ENCODE assay signal across 13 cellular contexts in the genomic region with DNA sequence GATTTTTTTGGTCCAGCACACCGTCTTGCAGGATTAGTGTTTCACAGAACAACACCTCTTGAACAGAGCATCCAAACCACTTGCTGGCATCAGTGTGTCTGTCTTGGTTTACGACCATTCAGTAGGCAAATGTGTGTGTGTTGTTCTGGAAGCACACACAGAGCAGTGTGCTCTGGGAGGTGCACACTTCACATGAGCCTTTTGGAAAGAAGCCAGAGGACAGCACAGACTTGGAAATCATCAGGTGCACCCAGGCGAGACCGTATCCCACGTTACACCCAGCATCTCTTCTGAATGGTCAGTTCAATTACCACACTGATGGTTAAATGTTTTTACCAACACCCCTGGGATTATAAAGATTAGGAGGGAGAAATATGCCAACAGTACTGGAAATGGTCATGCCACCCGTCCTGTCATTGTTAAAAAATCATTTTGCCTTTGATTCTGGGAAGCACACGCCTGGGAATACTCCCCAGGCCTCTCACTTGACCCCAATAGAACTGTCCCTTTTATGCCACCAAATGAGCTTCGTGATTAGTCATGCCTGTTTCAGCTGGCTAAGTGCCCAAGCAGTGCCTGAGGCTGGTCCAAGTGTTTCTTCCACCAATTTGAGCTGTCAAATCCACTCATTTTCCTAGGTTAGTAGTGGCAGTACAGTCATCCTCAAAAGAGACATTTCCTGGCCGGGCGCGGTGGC.
DNase-seq lines count a peak whose midpoint lies in the region; ATAC-seq and TF ChIP-seq lines count a peak whose summit lies in the region.
"Had no signal": no experiment of that assay in that cellular context is flagged by ENCODE, and none has a peak within 500 bp of the region (broad histone marks: within the 10 kb centered on the region; RNA-seq: fewer than 3 reads in every experiment).

No MANE protein-coding gene starts in this region.

- H3K27me3 ChIP-seq in adrenal gland (no peaks in the 10 kb centered on the region), prostate gland (replicated peaks; ENCODE audit: insufficient read depth) (no peaks in the 10 kb centered on the region), MM.1S (replicated peaks; ENCODE audit: insufficient read depth, low read length) (no peaks in the 10 kb centered on the region)
- H3K27me3 ChIP-seq: right atrium auricular region had no signal

- POLR2A ChIA-PET in T-cell (lab: Charles Lee): no interaction called here

- 47 to 62% (median 57%) methylated on average over 8 to 11 of the region's 11 CpGs for WGBS in adrenal gland, 4 donors
- 35% methylated on average over 8 of the region's 11 CpGs for WGBS in prostate gland

- intact Hi-C loops in adrenal gland (cut with DNase I): no loop called here
- intact Hi-C loops in prostate gland (cut with DNase I): no loop called here

- no peaks in the 10 kb centered on the region for H3K9me2 ChIP-seq in MM.1S (replicated peaks; ENCODE audit: insufficient read depth, low read length)

- no peak overlapping the region for H2AFZ ChIP-seq in MM.1S (ENCODE audit: low read length)

- H4K20me1 ChIP-seq in MM.1S (ENCODE audit: insufficient read depth, low read length): no peaks in the 10 kb centered on the region

- TF ChIP-seq POLR2A in adrenal gland (IDR thresholded peaks at IDR 0.05): no peak
- TF ChIP-seq POLR2A in prostate gland (IDR thresholded peaks at IDR 0.05): no peak

- no peaks in the 10 kb centered on the region for H3K4me1 ChIP-seq in adrenal gland (replicated peaks in 1 of 2)
- peaks cover 3% of the 10 kb centered on the region for H3K4me1 ChIP-seq in prostate gland (replicated peaks)
- no peaks in the 10 kb centered on the region for H3K4me1 ChIP-seq in MM.1S (ENCODE audit: low read length)

- no peaks in the 10 kb centered on the region for H3K9me3 Mint-ChIP-seq in T-cell
- H3K9me3 Mint-ChIP-seq: activated T-helper 2 cell treated with anti-CD3 and anti-CD28 coated beads, Interferon-gamma antibody, Interleukin-2, Interleukin-4, amounts not matched to agents 10 μg/mL and 5 μg/mL and 100 μg/mL, durations not matched to agents 14 hours and 24 hours and 36 hours; memory B cell had no signal

- H3K4me3 Mint-ChIP-seq in T-cell: no peak overlapping the region
- H3K4me3 Mint-ChIP-seq: memory B cell had no signal

- no peaks in the 10 kb centered on the region for H3K4me1 Mint-ChIP-seq in T-cell
- H3K4me1 Mint-ChIP-seq: memory B cell had no signal

- no peak overlapping the region for H3K4me2 ChIP-seq in MM.1S (ENCODE audit: low read depth, low read length)

- no peaks in the 10 kb centered on the region for H3K79me2 ChIP-seq in MM.1S (ENCODE audit: low read length)

- peaks cover 14 to 36% of the 10 kb centered on the region in 2 donors for H3K27me3 Mint-ChIP-seq in T-cell

- in situ Hi-C loops in G401 (cut with HindIII; ENCODE audit: low sequenced_read_pairs) (no loop called here), GM13976 (cut with MboI; ENCODE audit: low sequenced_read_pairs, unreplicated experiment) (no loop called here)

- H3K9ac ChIP-seq in MM.1S (ENCODE audit: low read length): no peak overlapping the region

- CTCF ChIA-PET in T-cell (lab: Charles Lee): no interaction called here

- H3K36me3 ChIP-seq in adrenal gland (replicated peaks in 1 of 2) (no peaks in the 10 kb centered on the region), prostate gland (no peaks in the 10 kb centered on the region), MM.1S (replicated peaks; ENCODE audit: insufficient read depth, low read length) (no peaks in the 10 kb centered on the region)
- H3K36me3 ChIP-seq: right atrium auricular region had no signal

- H3K27ac Mint-ChIP-seq in T-cell: no peak overlapping the region
- H3K27ac Mint-ChIP-seq: activated T-helper 2 cell treated with anti-CD3 and anti-CD28 coated beads, Interferon-gamma antibody, Interleukin-2, Interleukin-4, amounts not matched to agents 10 μg/mL and 5 μg/mL and 100 μg/mL, durations not matched to agents 14 hours and 24 hours and 36 hours; memory B cell had no signal

- no peaks in the 10 kb centered on the region for H3K9me3 ChIP-seq in adrenal gland (replicated peaks in 1 of 3)
- H3K9me3 ChIP-seq in prostate gland: no peaks in the 10 kb centered on the region
- no peaks in the 10 kb centered on the region for H3K9me3 ChIP-seq in MM.1S (replicated peaks; ENCODE audit: insufficient read depth, low read length)
- H3K9me3 ChIP-seq: right atrium auricular region had no signal

- no peaks in the 10 kb centered on the region for H3K36me3 Mint-ChIP-seq in T-cell
- H3K36me3 Mint-ChIP-seq: memory B cell had no signal

- H3F3A ChIP-seq in MM.1S (ENCODE audit: insufficient read depth, low read length): no peaks in the 10 kb centered on the region

- TF ChIP-seq CTCF in adrenal gland (IDR thresholded peaks at IDR 0.05) (no peak), prostate gland (IDR thresholded peaks at IDR 0.05) (no peak), GM13976 (IDR thresholded peaks at IDR 0.05; ENCODE audit: borderline replicate concordance, control extremely low read depth, extremely low read depth, insufficient read depth, missing control alignments) (no peak), MM.1S (IDR thresholded peaks at IDR 0.05; ENCODE audit: low read length) (no peak)

- H3K4me3 ChIP-seq in adrenal gland (no peak overlapping the region), prostate gland (no peak overlapping the region), MM.1S (ENCODE audit: low read length) (no peak overlapping the region)
- H3K4me3 ChIP-seq: right atrium auricular region had no signal

- ATAC-seq in T-cell (replicated peaks in 1 of 4): no peak
- ATAC-seq: HCT116 had no signal

- DNase-seq in G401 (ENCODE audit: low spot score): peak; percentile 19
- DNase-seq in NCI-H2171 treated with DMSO at 0.1 percent for 48 hours (lab: John Stamatoyannopoulos, UW): peak; percentile 55
- peak; percentile 41 to 81 (median 57) for DNase-seq in adrenal gland
- DNase-seq in prostate gland (ENCODE audit: low spot score): peak; percentile 20
- no peak for DNase-seq in GM13976 (ENCODE audit: low spot score)
- DNase-seq in MM.1S: no peak
- no peak for DNase-seq in cerebellar nuclear complex (lab: John Stamatoyannopoulos, UW)
- DNase-seq in T-cell: no peak
- DNase-seq: SIG-M5 had no signal

- H3K27ac ChIP-seq in adrenal gland (no peak overlapping the region), prostate gland (no peak overlapping the region), MM.1S (ENCODE audit: low read length) (no peak overlapping the region)
- H3K27ac ChIP-seq: right atrium auricular region had no signal

Comparison
In these comparisons a context has a peak if more than half of its experiments do, and no peak if none do; other contexts are left out.
1. DNase-seq: peak in G401 (single experiment), NCI-H2171 treated with DMSO at 0.1 percent for 48 hours (single experiment), adrenal gland (7 of 7) and prostate gland (single experiment); none in GM13976 (single experiment), MM.1S (single experiment), cerebellar nuclear complex (0 of 2) and T-cell (0 of 34).